11 cellular contexts compared by ENCODE assay signal in genomic region chr7:28623863-28624262, GRCh38.
DNase-seq lines count a peak whose midpoint lies in the region; ATAC-seq and TF ChIP-seq lines count a peak whose summit lies in the region.
"Had no signal": no experiment of that assay in that cellular context is flagged by ENCODE, and none has a peak within 500 bp of the region (broad histone marks: within the 10 kb centered on the region; RNA-seq: fewer than 3 reads in every experiment).

No MANE protein-coding gene starts in this region.

- peaks cover 4% of the 10 kb centered on the region for H3K27me3 Mint-ChIP-seq in activated naive CD4-positive, alpha-beta T cell treated with anti-CD3 and anti-CD28 coated beads, Interleukin-2, amount 10 ng/mL, durations not matched to agents 7 days and 5 days

- BruUV-seq in A673 (replicated peaks; lab: Mats Ljungman, UMichigan): no TSS peak
- no TSS peak for BruUV-seq in Panc1 (replicated peaks; lab: Mats Ljungman, UMichigan)

- intact Hi-C loops in A673 (cut with micrococcal nuclease; ENCODE audit: unreplicated experiment) (no loop called here), Panc1 (cut with micrococcal nuclease; ENCODE audit: unreplicated experiment) (loop anchor here (10.0 kb wide), 2 partner anchors 231 to 329 kb away; no protein-coding TSS in a partner anchor), posterior vena cava (cut with DNase I) (no loop called here)

- H3K9me3 ChIP-seq in A673 (ENCODE audit: low read depth, low read length, poor library complexity, severe bottlenecking): no peaks in the 10 kb centered on the region
- no peaks in the 10 kb centered on the region for H3K9me3 ChIP-seq in Panc1 (ENCODE audit: control insufficient read depth, insufficient read depth, low read depth, low read length)
- H3K9me3 ChIP-seq in right atrium auricular region: no peaks in the 10 kb centered on the region
- H3K9me3 ChIP-seq: prostate gland had no signal

- H3K4me3 Mint-ChIP-seq in activated naive CD4-positive, alpha-beta T cell treated with anti-CD3 and anti-CD28 coated beads, Interleukin-2, amount 10 ng/mL, durations not matched to agents 7 days and 5 days: no peak overlapping the region
- H3K4me3 Mint-ChIP-seq: CD4-positive, alpha-beta memory T cell had no signal

- H3K27ac ChIP-seq in A673 (ENCODE audit: low read depth, low read length, poor library complexity, severe bottlenecking) (no peak overlapping the region), Panc1 (ENCODE audit: low read length) (no peak overlapping the region), right atrium auricular region (peak overlapping the region; percentile 4 to 79)
- H3K27ac ChIP-seq: prostate gland had no signal

- peak; percentile 47 for TF ChIP-seq CTCF in A673 (conservative IDR thresholded peaks at IDR 0.05; ENCODE audit: low read depth, low read length)
- peak; percentile 49 for TF ChIP-seq CTCF in GM13977 (IDR thresholded peaks at IDR 0.05; ENCODE audit: extremely low read depth, insufficient read depth, missing control alignments)
- TF ChIP-seq CTCF in Panc1 (IDR thresholded peaks at IDR 0.05): peak; percentile 44; the same call in 1 of the 2 replicates
- peak in 1 of 2 donors; percentile 45 for TF ChIP-seq CTCF in right atrium auricular region (IDR thresholded peaks at IDR 0.05)

- POLR2A ChIA-PET in A673 (lab: Charles Lee; ENCODE audit: low non-redundant PET): no interaction called here
- POLR2A ChIA-PET in Panc1 (lab: Charles Lee): no interaction called here

- DNase-seq in A673 (ENCODE audit: low spot score): no peak
- DNase-seq in GM13977 (ENCODE audit: low spot score): no peak
- DNase-seq in Panc1 (ENCODE audit: low read depth, low spot score): no peak
- no peak for DNase-seq in right atrium auricular region (ENCODE audit: low spot score)
- DNase-seq in activated naive CD4-positive, alpha-beta T cell treated with anti-CD3 and anti-CD28 coated beads, Interleukin-2, amount 10 ng/mL, durations not matched to agents 7 days and 5 days: no peak
- no peak for DNase-seq in posterior vena cava (ENCODE audit: low spot score)
- DNase-seq in activated T-cell treated with anti-CD3 and anti-CD28 coated beads, Interleukin-2, amount 50 U/mL, for 48 hours: no peak
- DNase-seq: CD4-positive, alpha-beta memory T cell; hypothalamus had no signal

- H3K36me3 ChIP-seq in A673 (ENCODE audit: insufficient read depth, low read length, poor library complexity, severe bottlenecking) (no peaks in the 10 kb centered on the region), Panc1 (ENCODE audit: control insufficient read depth, insufficient read depth, low read length) (no peaks in the 10 kb centered on the region), right atrium auricular region (no peaks in the 10 kb centered on the region)
- H3K36me3 ChIP-seq: prostate gland had no signal

- H3K9me3 Mint-ChIP-seq in activated naive CD4-positive, alpha-beta T cell treated with anti-CD3 and anti-CD28 coated beads, Interleukin-2, amount 10 ng/mL, durations not matched to agents 7 days and 5 days: no peaks in the 10 kb centered on the region

- H3K27me3 ChIP-seq in A673 (replicated peaks; ENCODE audit: insufficient read depth, low read depth, low read length, poor library complexity) (no peaks in the 10 kb centered on the region), Panc1 (ENCODE audit: control insufficient read depth, insufficient read depth, low read length) (peaks cover 2% of the 10 kb centered on the region; the same call in 1 of the 2 replicates), right atrium auricular region (no peaks in the 10 kb centered on the region)

- H3K4me3 ChIP-seq in A673 (ENCODE audit: low read depth, low read length, poor library complexity, severe bottlenecking) (no peak overlapping the region), Panc1 (ENCODE audit: low read depth in 2 of 2, low read length in 2 of 2) (no peak overlapping the region), right atrium auricular region (no peak overlapping the region)
- H3K4me3 ChIP-seq: prostate gland had no signal

- CTCF ChIA-PET in A673 (lab: Charles Lee) (no interaction called here), Panc1 (lab: Charles Lee) (no interaction called here)
- CTCF ChIA-PET in activated naive CD4-positive, alpha-beta T cell treated with anti-CD3 and anti-CD28 coated beads, Interleukin-2, amount 10 ng/mL, durations not matched to agents 7 days and 5 days (lab: Charles Lee): no interaction called here

- H3K27ac Mint-ChIP-seq in activated naive CD4-positive, alpha-beta T cell treated with anti-CD3 and anti-CD28 coated beads, Interleukin-2, amount 10 ng/mL, durations not matched to agents 7 days and 5 days: no peak overlapping the region
- H3K27ac Mint-ChIP-seq: CD4-positive, alpha-beta memory T cell had no signal

- H3K36me3 Mint-ChIP-seq in activated naive CD4-positive, alpha-beta T cell treated with anti-CD3 and anti-CD28 coated beads, Interleukin-2, amount 10 ng/mL, durations not matched to agents 7 days and 5 days: no peaks in the 10 kb centered on the region
- H3K36me3 Mint-ChIP-seq: CD4-positive, alpha-beta memory T cell had no signal

- ATAC-seq in Panc1 (no peak), HG03025 (IDR thresholded peaks at IDR 0.05; ENCODE audit: low FRiP score, unreplicated experiment) (no peak)

- H3K4me1 Mint-ChIP-seq in activated naive CD4-positive, alpha-beta T cell treated with anti-CD3 and anti-CD28 coated beads, Interleukin-2, amount 10 ng/mL, durations not matched to agents 7 days and 5 days: no peaks in the 10 kb centered on the region
- H3K4me1 Mint-ChIP-seq: CD4-positive, alpha-beta memory T cell had no signal

- no peaks in the 10 kb centered on the region for H3K4me1 ChIP-seq in A673 (ENCODE audit: insufficient read depth, low read length, poor library complexity, severe bottlenecking)
- H3K4me1 ChIP-seq in Panc1 (ENCODE audit: control insufficient read depth, insufficient read depth, low read length): no peaks in the 10 kb centered on the region
- H3K4me1 ChIP-seq in right atrium auricular region: peaks cover 0 to 42% of the 10 kb centered on the region in 2 donors
- H3K4me1 ChIP-seq: prostate gland had no signal

- in situ Hi-C loops in GM13977 (cut with MboI; ENCODE audit: low pct_unique_long_range_greater_than_20kb, low sequenced_read_pairs, unreplicated experiment) (loop anchor here (10.0 kb wide), 2 partner anchors 229 to 231 kb away; no protein-coding TSS in a partner anchor), Panc1 (cut with HindIII; ENCODE audit: low pct_unique_long_range_greater_than_20kb, low sequenced_read_pairs) (no loop called here)

Comparison
In these comparisons a context has a peak if more than half of its experiments do, and no peak if none do; other contexts are left out.
1. H3K27ac ChIP-seq: peak in right atrium auricular region (2 of 2); none in A673 (single experiment) and Panc1 (single experiment).